ENCODE assay signal across 31 cellular contexts in genomic region chr7:38120076-38120475, GRCh38.
"Had no signal": no experiment of that assay in that cellular context is flagged by ENCODE, and none has a peak within 500 bp of the region (broad histone marks: within the 10 kb centered on the region; RNA-seq: fewer than 3 reads in every experiment).

No MANE protein-coding gene starts in this region.

- ATAC-seq: activated CD8-positive, alpha-beta T cell treated with anti-CD3 and anti-CD28 coated beads for 36 hours; activated naive CD4-positive, alpha-beta T cell treated with anti-CD3 and anti-CD28 coated beads, Interleukin-2, amount 50 U/mL, for 72 hours; activated T-cell treated with anti-CD3 and anti-CD28 coated beads, Interleukin-2, amount 50 U/mL, for 4 hours; activated T-cell treated with anti-CD3 and anti-CD28 coated beads, Interleukin-2, amount 50 U/mL, for 72 hours; activated T-helper 17 cell treated with anti-CD3 and anti-CD28 coated beads, Interleukin-2, amount 50 U/mL, for 72 hours; body of pancreas; T-helper 17 cell had no signal

- H3K4me1 ChIP-seq: adrenal gland, body of pancreas, breast epithelium had no signal

- H3K9me3 ChIP-seq: adrenal gland, body of pancreas had no signal

- DNase-seq: activated B cell treated with CpG ODN at 0.5 μM for 24 hours; activated CD4-positive, alpha-beta memory T cell treated with anti-CD3 and anti-CD28 coated beads for 36 hours; activated CD4-positive, alpha-beta T cell treated with anti-CD3 and anti-CD28 coated beads for 4 hours; activated CD4-positive, alpha-beta T cell treated with anti-CD3 and anti-CD28 coated beads, Interleukin-2, amount 10 ng/mL, durations not matched to agents 24 days and 14 days; activated CD4-positive, alpha-beta T cell treated with anti-CD3 and anti-CD28 coated beads, Interleukin-2, amount 50 U/mL, for 1 hour; activated CD4-positive, alpha-beta T cell treated with anti-CD3 and anti-CD28 coated beads, Interleukin-2, amount 50 U/mL, for 4 hours; activated CD4-positive, CD25-positive, alpha-beta regulatory T cell treated with anti-CD3 and anti-CD28 coated beads, Interleukin-2, amount 50 U/mL, for 72 hours; activated CD8-positive, alpha-beta memory T cell treated with anti-CD3 and anti-CD28 coated beads, Interleukin-2, amount 50 U/mL, for 4 hours; activated CD8-positive, alpha-beta T cell treated with anti-CD3 and anti-CD28 coated beads for 36 hours; activated effector memory CD4-positive, alpha-beta T cell treated with anti-CD3 and anti-CD28 coated beads, Interleukin-2, amount 50 U/mL, for 16 hours; activated gamma-delta T cell treated with Interleukin-2 at 50 U/mL for 16 hours; activated naive CD4-positive, alpha-beta T cell; activated naive CD4-positive, alpha-beta T cell treated with anti-CD3 and anti-CD28 coated beads for 36 hours; activated naive CD4-positive, alpha-beta T cell treated with anti-CD3 and anti-CD28 coated beads, Interleukin-2, amount 50 U/mL, for 16 hours; activated naive CD8-positive, alpha-beta T cell treated with anti-CD3 and anti-CD28 coated beads for 36 hours; activated T-cell treated with anti-CD3 and anti-CD28 coated beads for 4 hours; activated T-cell treated with anti-CD3 and anti-CD28 coated beads, Interleukin-2, amount 50 U/mL, for 1 hour; activated T-cell treated with anti-CD3 and anti-CD28 coated beads, Interleukin-2, amount 50 U/mL, for 4 hours; activated T-cell treated with anti-CD3 and anti-CD28 coated beads, Interleukin-2, amount 50 U/mL, for 72 hours; adrenal gland; amniotic stem cell; aorta; body of pancreas; brain microvascular endothelial cell; central memory CD4-positive, alpha-beta T cell; T-helper 17 cell; T1000 had no signal

- H3K27ac ChIP-seq: adrenal gland, body of pancreas, brain microvascular endothelial cell, breast epithelium had no signal

- H3K4me3 ChIP-seq: adrenal gland, body of pancreas, breast epithelium had no signal

- FAIRE-seq: astrocyte had no signal
